24 cellular contexts compared by ENCODE assay signal in the genomic region with DNA sequence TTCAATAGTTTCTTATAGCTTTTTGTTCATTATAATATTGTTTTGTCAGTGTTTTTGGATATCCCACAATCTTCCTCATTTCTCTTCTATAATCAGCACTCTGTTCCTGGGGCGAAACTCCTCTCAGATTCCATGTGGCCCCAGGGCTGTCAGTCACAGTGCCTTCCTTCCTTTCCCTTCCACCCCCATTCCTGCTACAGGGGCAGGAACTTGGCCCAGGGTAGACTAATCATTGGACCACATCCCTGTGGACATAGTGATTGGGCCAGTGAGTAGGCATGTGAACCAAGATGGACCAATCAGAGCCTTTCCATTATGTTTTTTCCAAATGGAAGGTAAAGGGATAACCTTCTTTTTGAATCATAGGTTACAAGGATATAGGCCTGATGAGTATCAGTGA.
"Had no signal": no experiment of that assay in that cellular context is flagged by ENCODE, and none has a peak within 500 bp of the region (broad histone marks: within the 10 kb centered on the region; RNA-seq: fewer than 3 reads in every experiment).

No MANE protein-coding gene starts in this region.

- H3K9ac ChIP-seq: neural progenitor cell had no signal

- H2AFZ ChIP-seq: neural progenitor cell had no signal

- H3K4me3 Mint-ChIP-seq: immature natural killer cell; naive thymus-derived CD8-positive, alpha-beta T cell; neural progenitor cell had no signal

- H3K27me3 ChIP-seq: brain microvascular endothelial cell, neural progenitor cell, right atrium auricular region, suprapubic skin, tibial artery, upper lobe of right lung had no signal

- H3K36me3 Mint-ChIP-seq: neural progenitor cell had no signal

- H3K27ac Mint-ChIP-seq: immature natural killer cell, neural progenitor cell had no signal

- H3K9me3 ChIP-seq: right atrium auricular region, suprapubic skin, tibial artery, upper lobe of right lung had no signal

- FAIRE-seq: astrocyte, endothelial cell of umbilical vein, kidney had no signal

- H3K4me3 ChIP-seq: neural progenitor cell, right atrium auricular region, suprapubic skin, tibial artery, upper lobe of right lung had no signal

- H3K9me3 Mint-ChIP-seq: immature natural killer cell, neural progenitor cell had no signal

- H3K27me3 Mint-ChIP-seq: naive thymus-derived CD8-positive, alpha-beta T cell had no signal

- ATAC-seq: naive thymus-derived CD8-positive, alpha-beta T cell; upper lobe of right lung had no signal

- H3K4me1 Mint-ChIP-seq: immature natural killer cell; naive thymus-derived CD8-positive, alpha-beta T cell had no signal

- H3K4me2 ChIP-seq: neural progenitor cell had no signal

- H3K4me1 ChIP-seq: neural progenitor cell, upper lobe of right lung had no signal

- DNase-seq: activated CD4-positive, alpha-beta T cell treated with anti-CD3 and anti-CD28 coated beads for 4 hours; activated CD4-positive, alpha-beta T cell treated with anti-CD3 and anti-CD28 coated beads, Interleukin-2, amount 50 U/mL, for 4 hours; activated effector memory CD4-positive, alpha-beta T cell treated with Interleukin-2 at 50 U/mL for 16 hours; activated naive CD4-positive, alpha-beta T cell treated with anti-CD3 and anti-CD28 coated beads, Interleukin-2, amount 50 U/mL, for 16 hours; activated T-cell treated with anti-CD3 and anti-CD28 coated beads for 4 hours; amniotic stem cell; brain microvascular endothelial cell; cortex of kidney; head of caudate nucleus; hippocampal formation; immature natural killer cell; kidney; naive thymus-derived CD8-positive, alpha-beta T cell; occipital lobe; stimulated activated CD4-positive, alpha-beta T cell treated with anti-CD3 and anti-CD28 coated beads, Interleukin-15, amount 100 ng/mL, for 24 hours; stimulated activated CD4-positive, alpha-beta T cell treated with anti-CD3 and anti-CD28 coated beads, Interleukin-2, amount 100 ng/mL, for 24 hours; stimulated activated naive CD4-positive, alpha-beta T cell; tibial artery; upper lobe of right lung had no signal

- H3K27ac ChIP-seq: brain microvascular endothelial cell, neural progenitor cell, right atrium auricular region, suprapubic skin, tibial artery, upper lobe of right lung had no signal

- H3K36me3 ChIP-seq: brain microvascular endothelial cell, neural progenitor cell, right atrium auricular region, suprapubic skin, tibial artery, upper lobe of right lung had no signal
